ENCODE assay signal across 22 cellular contexts in the genomic region with DNA sequence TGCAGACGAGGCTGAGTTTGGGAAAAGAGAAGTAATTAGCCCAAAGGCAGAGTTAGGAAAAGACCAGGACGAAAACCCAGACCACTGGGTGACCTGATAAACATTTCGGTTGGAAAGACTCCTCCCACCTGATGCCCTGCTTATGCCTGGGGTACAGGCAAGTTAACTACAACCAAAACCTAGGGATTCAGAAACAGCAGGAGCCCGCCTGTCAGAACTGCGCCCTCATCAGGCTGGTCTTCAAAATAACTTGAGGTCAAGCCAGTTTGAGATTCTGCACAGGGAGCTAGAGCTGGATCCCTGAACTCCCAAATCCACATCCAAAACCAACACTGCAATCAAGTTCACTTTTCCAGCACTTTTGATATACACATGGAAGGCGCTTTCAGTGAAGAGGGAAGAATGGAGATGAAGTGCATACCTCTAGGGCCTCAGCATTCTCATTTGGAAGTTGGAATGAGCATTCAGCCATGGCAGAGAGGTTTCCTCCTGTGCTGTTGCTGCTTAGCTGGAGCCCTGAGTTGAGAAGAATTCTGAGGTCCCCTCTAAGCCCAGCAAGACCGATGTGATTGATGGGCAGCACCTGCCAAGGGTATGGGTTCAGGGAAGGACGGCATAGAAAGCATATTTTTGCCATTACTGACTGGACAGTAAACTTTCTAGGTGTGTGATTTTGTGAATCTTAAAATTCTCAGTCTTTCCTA. TPM values are rescaled to one million over a fixed set of nuclear protein-coding genes. Genes with fewer than 3 reads are reported as not detected.
A peak's percentile ranks its signal among the peaks of the same experiment; 100 is the strongest.
DNase-seq lines count a peak whose midpoint lies in the region; ATAC-seq and TF ChIP-seq lines count a peak whose summit lies in the region.
"Had no signal": no experiment of that assay in that cellular context is flagged by ENCODE, and none has a peak within 500 bp of the region (broad histone marks: within the 10 kb centered on the region; RNA-seq: fewer than 3 reads in every experiment).

No MANE protein-coding gene starts in this region.

- H3K4me3 Mint-ChIP-seq in chondrocyte (ENCODE audit: unreplicated experiment): no peak overlapping the region
- H3K4me3 Mint-ChIP-seq in nephron progenitor cell: no peak overlapping the region
- H3K4me3 Mint-ChIP-seq: activated naive CD8-positive, alpha-beta T cell treated with anti-CD3 and anti-CD28 coated beads, Interleukin-2, amount 50 U/mL, for 24 hours; activated T-helper 1 cell treated with anti-CD3 and anti-CD28 coated beads, Interleukin-12 subunit alpha, Interleukin-12 subunit beta, Interleukin-2, Interleukin-4 antibody, amounts not matched to agents 30 ng/mL and 10 ng/mL and 1 ng/mL, durations not matched to agents 14 hours and 24 hours and 36 hours; memory B cell; nephron; stimulated activated naive CD8-positive, alpha-beta T cell treated with anti-CD3 and anti-CD28 coated beads, Interleukin-15, Interleukin-2, amounts not matched to agents 100 ng/mL and 50 ng/mL, for 24 hours had no signal

- H3K4me1 Mint-ChIP-seq in chondrocyte (ENCODE audit: low read depth) (no peaks in the 10 kb centered on the region), nephron progenitor cell (no peaks in the 10 kb centered on the region)
- H3K4me1 Mint-ChIP-seq: activated naive CD8-positive, alpha-beta T cell treated with anti-CD3 and anti-CD28 coated beads, Interleukin-2, amount 50 U/mL, for 24 hours; memory B cell; nephron had no signal

- H3K4me3 ChIP-seq in GM12864 (ENCODE audit: low read depth, low read length) (no peak overlapping the region), NB4 (ENCODE audit: low read depth, low read length) (no peak overlapping the region)
- H3K4me3 ChIP-seq: upper lobe of right lung had no signal

- no peak overlapping the region for H3K27ac ChIP-seq in RWPE1
- H3K27ac ChIP-seq: upper lobe of right lung had no signal

- H3K27me3 Mint-ChIP-seq in chondrocyte (ENCODE audit: low read depth): no peaks in the 10 kb centered on the region
- H3K27me3 Mint-ChIP-seq in nephron progenitor cell (ENCODE audit: low read depth, poor library complexity): no peaks in the 10 kb centered on the region
- H3K27me3 Mint-ChIP-seq: activated naive CD8-positive, alpha-beta T cell treated with anti-CD3 and anti-CD28 coated beads, Interleukin-2, amount 50 U/mL, for 24 hours; memory B cell; stimulated activated naive CD8-positive, alpha-beta T cell treated with anti-CD3 and anti-CD28 coated beads, Interleukin-15, Interleukin-2, amounts not matched to agents 100 ng/mL and 50 ng/mL, for 24 hours had no signal

- H3K9me3 Mint-ChIP-seq in chondrocyte (ENCODE audit: low read depth): no peaks in the 10 kb centered on the region
- no peaks in the 10 kb centered on the region for H3K9me3 Mint-ChIP-seq in nephron progenitor cell
- H3K9me3 Mint-ChIP-seq: activated naive CD8-positive, alpha-beta T cell treated with anti-CD3 and anti-CD28 coated beads, Interleukin-2, amount 50 U/mL, for 24 hours; activated T-helper 1 cell treated with anti-CD3 and anti-CD28 coated beads, Interleukin-12 subunit alpha, Interleukin-12 subunit beta, Interleukin-2, Interleukin-4 antibody, amounts not matched to agents 30 ng/mL and 10 ng/mL and 1 ng/mL, durations not matched to agents 14 hours and 24 hours and 36 hours; memory B cell; nephron; stimulated activated naive CD8-positive, alpha-beta T cell treated with anti-CD3 and anti-CD28 coated beads, Interleukin-15, Interleukin-2, amounts not matched to agents 100 ng/mL and 50 ng/mL, for 24 hours had no signal

- CTCF ChIA-PET in RWPE1 (lab: Yijun Ruan, JAX): interaction anchor here (0.6 kb wide), 1 partner anchor 12 kb away, joined by 3 read pairs; a partner anchor contains a TSS

- ATAC-seq in sciatic nerve (no peak), HG03097 (IDR thresholded peaks at IDR 0.05; ENCODE audit: low FRiP score, unreplicated experiment) (no peak), HG02642 (IDR thresholded peaks at IDR 0.05; ENCODE audit: poor library complexity, unreplicated experiment) (no peak)
- ATAC-seq: activated naive CD8-positive, alpha-beta T cell treated with anti-CD3 and anti-CD28 coated beads, Interleukin-2, amount 50 U/mL, for 24 hours; upper lobe of right lung had no signal

- no peak for TF ChIP-seq POLR2A in NB4 (IDR thresholded peaks at IDR 0.05; ENCODE audit: extremely low read depth, insufficient read length)

- POLR2A ChIA-PET in RWPE1 (lab: Yijun Ruan, JAX; ENCODE audit: low non-redundant PET): no interaction called here

- intact Hi-C loops in sciatic nerve (cut with DNase I): no loop called here

- peaks cover 8% of the 10 kb centered on the region for H3K36me3 Mint-ChIP-seq in chondrocyte (ENCODE audit: low read depth)
- peaks cover 63% of the 10 kb centered on the region for H3K36me3 Mint-ChIP-seq in nephron progenitor cell (ENCODE audit: low read depth)

- DNase-seq in GM12864 (ENCODE audit: low read depth) (no peak), NB4 (ENCODE audit: low read depth) (peak; percentile 22), chondrocyte (ENCODE audit: low spot score) (no peak), nephron progenitor cell (no peak), RWPE1 (ENCODE audit: low spot score) (no peak), sciatic nerve (ENCODE audit: low spot score) (no peak)
- DNase-seq: activated CD8-positive, alpha-beta memory T cell treated with anti-CD3 and anti-CD28 coated beads for 24 hours; activated naive CD8-positive, alpha-beta T cell treated with anti-CD3 and anti-CD28 coated beads, Interleukin-2, amount 50 U/mL, for 24 hours; cerebellar nuclear complex; KG1; NCI-H1417; NCI-H2171; SW 1271; upper lobe of right lung had no signal

- peak; percentile 24 for TF ChIP-seq CTCF in GM12864 (IDR thresholded peaks at IDR 0.05; ENCODE audit: low read depth, low read length, missing control alignments)
- peak; percentile 18 for TF ChIP-seq CTCF in NB4 (IDR thresholded peaks at IDR 0.05; ENCODE audit: low read depth, low read length)
- TF ChIP-seq CTCF in chondrocyte (IDR thresholded peaks at IDR 0.05): peak; percentile 34
- TF ChIP-seq CTCF in nephron progenitor cell (IDR thresholded peaks at IDR 0.05): peak; percentile 9
- TF ChIP-seq CTCF in RWPE1 (conservative IDR thresholded peaks at IDR 0.05; ENCODE audit: low read depth): no peak

- H3K27ac Mint-ChIP-seq in chondrocyte (ENCODE audit: unreplicated experiment) (no peak overlapping the region), nephron progenitor cell (no peak overlapping the region)
- H3K27ac Mint-ChIP-seq: activated naive CD8-positive, alpha-beta T cell treated with anti-CD3 and anti-CD28 coated beads, Interleukin-2, amount 50 U/mL, for 24 hours; activated T-helper 1 cell treated with anti-CD3 and anti-CD28 coated beads, Interleukin-12 subunit alpha, Interleukin-12 subunit beta, Interleukin-2, Interleukin-4 antibody, amounts not matched to agents 30 ng/mL and 10 ng/mL and 1 ng/mL, durations not matched to agents 14 hours and 24 hours and 36 hours; memory B cell; nephron; stimulated activated naive CD8-positive, alpha-beta T cell treated with anti-CD3 and anti-CD28 coated beads, Interleukin-15, Interleukin-2, amounts not matched to agents 100 ng/mL and 50 ng/mL, for 24 hours had no signal

RNA-seq across cellular contexts. Expression of a gene that starts 11.6 kb away (rescaled TPM):
- total RNA-seq in chondrocyte (8.6 to 14.5 TPM (median 8.7 TPM) in 3 replicates), sciatic nerve (22.2 TPM)

RNA-seq across cellular contexts. Expression of a gene that starts 49.4 kb away (rescaled TPM):
- total RNA-seq in chondrocyte (not detected in 3 replicates), sciatic nerve (not detected)
- total RNA-seq: activated T-helper 1 cell treated with anti-CD3 and anti-CD28 coated beads, Interleukin-12 subunit alpha, Interleukin-12 subunit beta, Interleukin-2, Interleukin-4 antibody, amounts not matched to agents 30 ng/mL and 10 ng/mL and 1 ng/mL, durations not matched to agents 14 hours and 24 hours and 36 hours; G401; RPMI7951; upper lobe of right lung had no signal
